Comparison of ENCODE assay signal across 2 cellular contexts in the genomic region with DNA sequence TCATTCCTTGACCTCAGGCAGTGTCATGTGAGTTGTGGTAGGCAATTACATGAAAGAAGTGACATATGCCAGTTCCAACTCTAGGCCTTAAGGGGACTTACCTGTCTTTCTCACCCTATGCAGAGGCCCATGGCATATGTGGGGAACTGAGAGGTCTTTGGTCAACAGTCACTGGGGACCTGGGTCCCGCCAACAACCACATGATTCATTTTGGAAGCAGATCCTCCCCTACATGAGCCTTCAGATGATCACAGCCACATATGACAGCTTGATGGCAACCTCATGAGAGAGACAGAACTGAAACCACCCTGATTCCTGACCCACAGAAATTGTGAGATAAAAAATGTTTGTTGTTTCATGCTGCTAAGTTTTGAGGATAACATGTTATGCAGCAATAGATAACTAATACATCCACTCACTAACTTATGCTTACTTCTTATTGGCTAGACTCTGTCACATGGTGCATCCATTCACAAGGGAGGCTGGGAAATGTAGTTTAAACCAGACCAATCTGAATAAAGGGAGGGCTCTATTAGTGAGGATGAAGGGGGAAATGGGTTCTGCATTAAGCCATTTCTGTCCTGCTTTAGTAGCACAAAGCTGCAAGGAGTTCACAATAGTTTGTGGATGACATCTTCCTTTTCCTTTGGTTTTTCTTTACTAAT.
TF ChIP-seq lines count a peak whose summit lies in the region.

No MANE protein-coding gene starts in this region.

TF ChIP-seq in Ishikawa, 13 proteins besides CTCF, POLR2A, EP300 and RAD21 (continued from another document):
- TF ChIP-seq TAF1 (IDR thresholded peaks at IDR 0.05; ENCODE audit: low read depth) = no peak
TF ChIP-seq in Ishikawa: peak in this region for 1.

TF ChIP-seq in WTC11, 78 proteins besides CTCF, POLR2A, EP300 and RAD21 (continued from another document):
- TF ChIP-seq, protein P1, sequence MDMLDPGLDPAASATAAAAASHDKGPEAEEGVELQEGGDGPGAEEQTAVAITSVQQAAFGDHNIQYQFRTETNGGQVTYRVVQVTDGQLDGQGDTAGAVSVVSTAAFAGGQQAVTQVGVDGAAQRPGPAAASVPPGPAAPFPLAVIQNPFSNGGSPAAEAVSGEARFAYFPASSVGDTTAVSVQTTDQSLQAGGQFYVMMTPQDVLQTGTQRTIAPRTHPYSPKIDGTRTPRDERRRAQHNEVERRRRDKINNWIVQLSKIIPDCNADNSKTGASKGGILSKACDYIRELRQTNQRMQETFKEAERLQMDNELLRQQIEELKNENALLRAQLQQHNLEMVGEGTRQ (CRISPR knock-in tag; IDR thresholded peaks at IDR 0.05) = peak; percentile 85
